11 cellular contexts compared by ENCODE assay signal in the genomic region with DNA sequence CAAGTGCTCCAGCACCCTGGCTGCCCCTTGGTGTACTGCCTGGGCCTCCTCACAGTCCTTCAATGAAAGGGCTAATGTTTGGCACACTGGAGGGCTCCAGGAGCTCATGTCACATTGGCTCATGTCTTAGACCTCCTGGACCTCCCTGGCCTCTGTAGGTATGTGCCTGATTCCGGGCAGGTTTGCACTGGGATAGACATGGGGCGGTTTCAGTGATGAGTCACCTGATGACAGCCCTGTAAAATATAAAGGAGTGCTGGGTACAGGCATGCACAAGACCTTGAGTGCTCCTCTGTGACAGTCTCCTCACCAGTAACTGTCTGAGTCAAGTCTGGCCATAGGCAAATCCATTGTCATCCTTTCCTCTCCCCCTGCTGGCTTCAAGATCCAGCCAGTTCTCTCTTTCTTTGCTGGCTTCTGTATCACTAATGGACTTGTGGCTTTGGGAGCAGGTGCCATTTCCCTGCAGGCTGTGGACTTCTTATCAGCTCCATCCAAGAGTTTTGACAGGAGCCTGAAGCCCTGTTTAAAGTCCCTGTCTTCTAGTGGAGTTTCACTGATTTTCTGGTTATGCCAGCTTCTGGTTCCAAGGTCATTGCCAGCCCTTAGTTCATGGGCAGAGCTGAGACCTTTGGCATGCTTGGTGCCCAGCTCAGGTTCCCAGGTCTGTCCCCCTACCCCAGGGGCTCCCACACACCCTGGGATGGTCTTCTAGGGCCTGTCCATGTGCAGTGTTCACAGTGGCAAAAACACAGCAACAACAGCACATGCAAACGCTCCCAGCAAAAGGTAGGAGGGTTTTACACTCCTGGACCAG. TPM values are rescaled to one million over a fixed set of nuclear protein-coding genes. Genes with fewer than 3 reads are reported as not detected.
DNase-seq lines count a peak whose midpoint lies in the region; ATAC-seq and TF ChIP-seq lines count a peak whose summit lies in the region.
"Had no signal": no experiment of that assay in that cellular context is flagged by ENCODE, and none has a peak within 500 bp of the region (broad histone marks: within the 10 kb centered on the region; RNA-seq: fewer than 3 reads in every experiment).

No MANE protein-coding gene starts in this region.

- H3K4me1 ChIP-seq in breast epithelium (peaks cover 0 to 19% of the 10 kb centered on the region in 2 donors), mucosa of descending colon (ENCODE audit: low read depth) (peaks cover 34% of the 10 kb centered on the region), spleen (peaks cover 0 to 28% (median 1%) of the 10 kb centered on the region in 6 donors)
- H3K4me1 ChIP-seq: tibial artery had no signal

- no peak for DNase-seq in AG09309 (ENCODE audit: low read depth)
- peak; percentile 84 for DNase-seq in LoVo (ENCODE audit: low spot score)
- peak in 1 of 2 donors; percentile 53 for DNase-seq in breast epithelium (ENCODE audit: low spot score in 2 of 2)
- peak in 2 of 3 donors; percentile 56 to 64 for DNase-seq in mucosa of descending colon
- no peak for DNase-seq in activated T-cell treated with anti-CD3 and anti-CD28 coated beads, Interleukin-2, amount 50 U/mL, for 48 hours
- no peak for DNase-seq in spleen
- DNase-seq: NCI-H1930, retina had no signal

- H3K27me3 ChIP-seq in breast epithelium: no peaks in the 10 kb centered on the region
- H3K27me3 ChIP-seq in spleen (replicated peaks in 1 of 7): no peaks in the 10 kb centered on the region
- H3K27me3 ChIP-seq: tibial artery had no signal

- H3K4me1 Mint-ChIP-seq in stimulated activated memory B cell treated with anti-CD40 and anti-IgM and Interleukin-4, amounts not matched to agents 10 μg/mL and 1 μg/mL and 100 μg/mL, for 72 hours: peaks cover 21% of the 10 kb centered on the region

- TF ChIP-seq CTCF in AG09309 (IDR thresholded peaks at IDR 0.05; ENCODE audit: control insufficient read depth, insufficient read depth, low read depth, low read length, missing control alignments) (peak; percentile 4), breast epithelium (IDR thresholded peaks at IDR 0.05) (no peak), mucosa of descending colon (IDR thresholded peaks at IDR 0.05) (no peak), spleen (IDR thresholded peaks at IDR 0.05 in 8 of 11, conservative IDR thresholded peaks at IDR 0.05 in 3 of 11) (no peak)

- H3K4me3 ChIP-seq in AG09309 (ENCODE audit: control insufficient read depth, low read depth, low read length): no peak overlapping the region
- H3K4me3 ChIP-seq in breast epithelium: no peak overlapping the region
- H3K4me3 ChIP-seq in mucosa of descending colon: no peak overlapping the region
- no peak overlapping the region for H3K4me3 ChIP-seq in spleen
- H3K4me3 ChIP-seq: tibial artery had no signal

- H3K9me3 Mint-ChIP-seq in stimulated activated memory B cell treated with anti-CD40 and anti-IgM and Interleukin-4, amounts not matched to agents 10 μg/mL and 1 μg/mL and 100 μg/mL, for 72 hours: no peaks in the 10 kb centered on the region

- 73 to 95% (median 89%) methylated on average over 1 to 3 of the region's 3 CpGs for WGBS in spleen, 5 donors

- H3K9me3 ChIP-seq in breast epithelium (no peaks in the 10 kb centered on the region), mucosa of descending colon (no peaks in the 10 kb centered on the region), spleen (no peaks in the 10 kb centered on the region)
- H3K9me3 ChIP-seq: tibial artery had no signal

- H3K27ac Mint-ChIP-seq in stimulated activated memory B cell treated with anti-CD40 and anti-IgM and Interleukin-4, amounts not matched to agents 10 μg/mL and 1 μg/mL and 100 μg/mL, for 72 hours: no peak overlapping the region

- no peaks in the 10 kb centered on the region for H3K27me3 Mint-ChIP-seq in stimulated activated memory B cell treated with anti-CD40 and anti-IgM and Interleukin-4, amounts not matched to agents 10 μg/mL and 1 μg/mL and 100 μg/mL, for 72 hours

- peak; percentile 78 for ATAC-seq in mucosa of descending colon
- no peak for ATAC-seq in stimulated activated memory B cell treated with anti-CD40 and anti-IgM and Interleukin-4, amounts not matched to agents 10 μg/mL and 1 μg/mL and 100 μg/mL, for 72 hours
- no peak for ATAC-seq in GM18861 (IDR thresholded peaks at IDR 0.05; ENCODE audit: unreplicated experiment)

- H3K36me3 ChIP-seq in breast epithelium: no peaks in the 10 kb centered on the region
- no peaks in the 10 kb centered on the region for H3K36me3 ChIP-seq in mucosa of descending colon (ENCODE audit: low read depth)
- H3K36me3 ChIP-seq in spleen: no peaks in the 10 kb centered on the region
- H3K36me3 ChIP-seq: tibial artery had no signal

- H3K36me3 Mint-ChIP-seq in stimulated activated memory B cell treated with anti-CD40 and anti-IgM and Interleukin-4, amounts not matched to agents 10 μg/mL and 1 μg/mL and 100 μg/mL, for 72 hours: no peaks in the 10 kb centered on the region

- TF ChIP-seq POLR2A in breast epithelium (IDR thresholded peaks at IDR 0.05): no peak
- no peak for TF ChIP-seq POLR2A in spleen (IDR thresholded peaks at IDR 0.05)

- no peak overlapping the region for H3K4me3 Mint-ChIP-seq in stimulated activated memory B cell treated with anti-CD40 and anti-IgM and Interleukin-4, amounts not matched to agents 10 μg/mL and 1 μg/mL and 100 μg/mL, for 72 hours

- intact Hi-C loops in breast epithelium (cut with DNase I; ENCODE audit: low total_unique reads) (no loop called here), mucosa of descending colon (cut with DNase I, micrococcal nuclease) (no loop called here), spleen (cut with DNase I; ENCODE audit: low total_unique reads) (no loop called here)

- H3K27ac ChIP-seq in breast epithelium: peak overlapping the region; percentile 68 to 80
- H3K27ac ChIP-seq in spleen: no peak overlapping the region
- H3K27ac ChIP-seq: tibial artery had no signal

RNA-seq across cellular contexts. Expression of a gene that starts 22.7 kb away (rescaled TPM):
- total RNA-seq in breast epithelium (1 to 10 TPM in 2 of 3 donors, under 1 TPM in 1; 0.32 to 7.6 (median 5.2) TPM), mucosa of descending colon (10 to 100 TPM in 2 of 3 donors, 1 to 10 TPM in 1; 7.6 to 20.6 (median 14.5) TPM), spleen (10 to 100 TPM in 5 of 7 donors, 1 to 10 TPM in 2; 8.3 to 17.5 (median 12.0) TPM)
- polyA plus RNA-seq in spleen: 1 to 10 TPM in 2 of 3 donors, under 1 TPM in 1; 0.99 to 3.3 (median 1.2) TPM

RNA-seq across cellular contexts. Expression of a gene that starts 53.3 kb away (rescaled TPM):
- total RNA-seq in breast epithelium (10 to 100 TPM; 15.5 to 23.4 (median 19.0) TPM), mucosa of descending colon (10 to 100 TPM; 15.7 to 41.6 (median 21.6) TPM), spleen (100 to 1,000 TPM in 4 of 7 donors, 10 to 100 TPM in 3; 66.1 to 129 (median 110) TPM)
- polyA plus RNA-seq in spleen: 10 to 100 TPM; 30.2 to 35.0 (median 32.2) TPM

Comparison
In these comparisons a context has a peak if more than half of its experiments do, and no peak if none do; other contexts are left out.
1. DNase-seq: peak in LoVo (single experiment) and mucosa of descending colon (2 of 3); none in AG09309 (single experiment), activated T-cell treated with anti-CD3 and anti-CD28 coated beads, Interleukin-2, amount 50 U/mL, for 48 hours (0 of 2) and spleen (single experiment).
2. H3K27ac ChIP-seq: peak in breast epithelium (2 of 2); none in spleen (0 of 8).